1 cellular context compared by ENCODE assay signal in the genomic region with DNA sequence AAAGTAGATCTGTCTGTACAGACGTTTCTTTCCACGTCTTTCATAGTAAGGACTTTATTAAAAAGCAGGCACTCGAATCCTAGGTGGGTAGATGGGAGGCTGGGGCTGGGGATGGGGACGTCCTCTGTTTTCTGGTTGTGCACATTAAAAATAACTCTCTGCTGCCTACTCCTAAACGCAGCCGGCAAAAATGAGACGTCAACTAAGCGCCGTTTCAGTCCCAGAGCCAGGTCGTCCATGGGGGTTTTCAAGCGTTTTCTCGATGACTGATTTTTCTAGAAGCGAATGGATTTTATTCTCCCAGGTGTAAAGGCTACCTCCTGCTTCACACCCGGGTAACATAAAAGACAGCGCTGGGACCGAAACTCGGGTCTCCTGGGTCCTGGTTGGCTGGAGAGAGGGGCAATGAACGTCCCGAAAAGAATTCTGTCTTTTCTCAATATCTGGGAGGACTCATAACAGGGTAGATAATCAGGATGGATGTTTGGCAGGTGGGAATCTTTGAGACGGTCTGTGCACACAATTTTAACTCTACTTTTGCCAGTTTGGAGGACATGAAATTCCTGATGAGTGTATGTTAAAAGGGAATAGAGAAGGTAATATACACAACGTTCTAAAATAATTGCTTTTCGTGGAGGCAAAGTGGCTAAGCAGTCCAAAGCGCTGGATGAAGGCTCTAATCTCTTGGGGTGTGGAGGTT.
TF ChIP-seq lines count a peak whose summit lies in the region.

No MANE protein-coding gene starts in this region.

TF ChIP-seq in H1, 55 proteins besides CTCF, POLR2A, EP300 and RAD21 (continued from another document):
- TF ChIP-seq HDAC2 (IDR thresholded peaks at IDR 0.05; ENCODE audit: borderline replicate concordance in 1 of 2, low read depth in 2 of 2, low read length in 2 of 2) = no peak
- TF ChIP-seq CREB1 (IDR thresholded peaks at IDR 0.05) = 0 out of 2 replicates have a peak, but pooled peaks have one; percentile 24
- no peak for TF ChIP-seq KDM1A (IDR thresholded peaks at IDR 0.05; ENCODE audit: borderline replicate concordance, low read length)
- no peak for TF ChIP-seq RNF2 (IDR thresholded peaks at IDR 0.05; ENCODE audit: borderline replicate concordance, low read depth, low read length, missing control alignments, poor library complexity, severe bottlenecking)
- TF ChIP-seq SUZ12 (IDR thresholded peaks at IDR 0.05; ENCODE audit: low read length) = no peak
- no peak for TF ChIP-seq ASH2L (IDR thresholded peaks at IDR 0.05; ENCODE audit: low read length)
- peak; percentile 30 for TF ChIP-seq KDM4A (IDR thresholded peaks at IDR 0.05; ENCODE audit: low read depth, low read length, severe bottlenecking)
- TF ChIP-seq, protein P1, sequence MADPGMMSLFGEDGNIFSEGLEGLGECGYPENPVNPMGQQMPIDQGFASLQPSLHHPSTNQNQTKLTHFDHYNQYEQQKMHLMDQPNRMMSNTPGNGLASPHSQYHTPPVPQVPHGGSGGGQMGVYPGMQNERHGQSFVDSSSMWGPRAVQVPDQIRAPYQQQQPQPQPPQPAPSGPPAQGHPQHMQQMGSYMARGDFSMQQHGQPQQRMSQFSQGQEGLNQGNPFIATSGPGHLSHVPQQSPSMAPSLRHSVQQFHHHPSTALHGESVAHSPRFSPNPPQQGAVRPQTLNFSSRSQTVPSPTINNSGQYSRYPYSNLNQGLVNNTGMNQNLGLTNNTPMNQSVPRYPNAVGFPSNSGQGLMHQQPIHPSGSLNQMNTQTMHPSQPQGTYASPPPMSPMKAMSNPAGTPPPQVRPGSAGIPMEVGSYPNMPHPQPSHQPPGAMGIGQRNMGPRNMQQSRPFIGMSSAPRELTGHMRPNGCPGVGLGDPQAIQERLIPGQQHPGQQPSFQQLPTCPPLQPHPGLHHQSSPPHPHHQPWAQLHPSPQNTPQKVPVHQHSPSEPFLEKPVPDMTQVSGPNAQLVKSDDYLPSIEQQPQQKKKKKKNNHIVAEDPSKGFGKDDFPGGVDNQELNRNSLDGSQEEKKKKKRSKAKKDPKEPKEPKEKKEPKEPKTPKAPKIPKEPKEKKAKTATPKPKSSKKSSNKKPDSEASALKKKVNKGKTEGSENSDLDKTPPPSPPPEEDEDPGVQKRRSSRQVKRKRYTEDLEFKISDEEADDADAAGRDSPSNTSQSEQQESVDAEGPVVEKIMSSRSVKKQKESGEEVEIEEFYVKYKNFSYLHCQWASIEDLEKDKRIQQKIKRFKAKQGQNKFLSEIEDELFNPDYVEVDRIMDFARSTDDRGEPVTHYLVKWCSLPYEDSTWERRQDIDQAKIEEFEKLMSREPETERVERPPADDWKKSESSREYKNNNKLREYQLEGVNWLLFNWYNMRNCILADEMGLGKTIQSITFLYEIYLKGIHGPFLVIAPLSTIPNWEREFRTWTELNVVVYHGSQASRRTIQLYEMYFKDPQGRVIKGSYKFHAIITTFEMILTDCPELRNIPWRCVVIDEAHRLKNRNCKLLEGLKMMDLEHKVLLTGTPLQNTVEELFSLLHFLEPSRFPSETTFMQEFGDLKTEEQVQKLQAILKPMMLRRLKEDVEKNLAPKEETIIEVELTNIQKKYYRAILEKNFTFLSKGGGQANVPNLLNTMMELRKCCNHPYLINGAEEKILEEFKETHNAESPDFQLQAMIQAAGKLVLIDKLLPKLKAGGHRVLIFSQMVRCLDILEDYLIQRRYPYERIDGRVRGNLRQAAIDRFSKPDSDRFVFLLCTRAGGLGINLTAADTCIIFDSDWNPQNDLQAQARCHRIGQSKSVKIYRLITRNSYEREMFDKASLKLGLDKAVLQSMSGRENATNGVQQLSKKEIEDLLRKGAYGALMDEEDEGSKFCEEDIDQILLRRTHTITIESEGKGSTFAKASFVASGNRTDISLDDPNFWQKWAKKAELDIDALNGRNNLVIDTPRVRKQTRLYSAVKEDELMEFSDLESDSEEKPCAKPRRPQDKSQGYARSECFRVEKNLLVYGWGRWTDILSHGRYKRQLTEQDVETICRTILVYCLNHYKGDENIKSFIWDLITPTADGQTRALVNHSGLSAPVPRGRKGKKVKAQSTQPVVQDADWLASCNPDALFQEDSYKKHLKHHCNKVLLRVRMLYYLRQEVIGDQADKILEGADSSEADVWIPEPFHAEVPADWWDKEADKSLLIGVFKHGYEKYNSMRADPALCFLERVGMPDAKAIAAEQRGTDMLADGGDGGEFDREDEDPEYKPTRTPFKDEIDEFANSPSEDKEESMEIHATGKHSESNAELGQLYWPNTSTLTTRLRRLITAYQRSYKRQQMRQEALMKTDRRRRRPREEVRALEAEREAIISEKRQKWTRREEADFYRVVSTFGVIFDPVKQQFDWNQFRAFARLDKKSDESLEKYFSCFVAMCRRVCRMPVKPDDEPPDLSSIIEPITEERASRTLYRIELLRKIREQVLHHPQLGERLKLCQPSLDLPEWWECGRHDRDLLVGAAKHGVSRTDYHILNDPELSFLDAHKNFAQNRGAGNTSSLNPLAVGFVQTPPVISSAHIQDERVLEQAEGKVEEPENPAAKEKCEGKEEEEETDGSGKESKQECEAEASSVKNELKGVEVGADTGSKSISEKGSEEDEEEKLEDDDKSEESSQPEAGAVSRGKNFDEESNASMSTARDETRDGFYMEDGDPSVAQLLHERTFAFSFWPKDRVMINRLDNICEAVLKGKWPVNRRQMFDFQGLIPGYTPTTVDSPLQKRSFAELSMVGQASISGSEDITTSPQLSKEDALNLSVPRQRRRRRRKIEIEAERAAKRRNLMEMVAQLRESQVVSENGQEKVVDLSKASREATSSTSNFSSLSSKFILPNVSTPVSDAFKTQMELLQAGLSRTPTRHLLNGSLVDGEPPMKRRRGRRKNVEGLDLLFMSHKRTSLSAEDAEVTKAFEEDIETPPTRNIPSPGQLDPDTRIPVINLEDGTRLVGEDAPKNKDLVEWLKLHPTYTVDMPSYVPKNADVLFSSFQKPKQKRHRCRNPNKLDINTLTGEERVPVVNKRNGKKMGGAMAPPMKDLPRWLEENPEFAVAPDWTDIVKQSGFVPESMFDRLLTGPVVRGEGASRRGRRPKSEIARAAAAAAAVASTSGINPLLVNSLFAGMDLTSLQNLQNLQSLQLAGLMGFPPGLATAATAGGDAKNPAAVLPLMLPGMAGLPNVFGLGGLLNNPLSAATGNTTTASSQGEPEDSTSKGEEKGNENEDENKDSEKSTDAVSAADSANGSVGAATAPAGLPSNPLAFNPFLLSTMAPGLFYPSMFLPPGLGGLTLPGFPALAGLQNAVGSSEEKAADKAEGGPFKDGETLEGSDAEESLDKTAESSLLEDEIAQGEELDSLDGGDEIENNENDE (IDR thresholded peaks at IDR 0.05; ENCODE audit: insufficient replicate concordance, low read length) = no peak
